21 cellular contexts compared by ENCODE assay signal in the genomic region with DNA sequence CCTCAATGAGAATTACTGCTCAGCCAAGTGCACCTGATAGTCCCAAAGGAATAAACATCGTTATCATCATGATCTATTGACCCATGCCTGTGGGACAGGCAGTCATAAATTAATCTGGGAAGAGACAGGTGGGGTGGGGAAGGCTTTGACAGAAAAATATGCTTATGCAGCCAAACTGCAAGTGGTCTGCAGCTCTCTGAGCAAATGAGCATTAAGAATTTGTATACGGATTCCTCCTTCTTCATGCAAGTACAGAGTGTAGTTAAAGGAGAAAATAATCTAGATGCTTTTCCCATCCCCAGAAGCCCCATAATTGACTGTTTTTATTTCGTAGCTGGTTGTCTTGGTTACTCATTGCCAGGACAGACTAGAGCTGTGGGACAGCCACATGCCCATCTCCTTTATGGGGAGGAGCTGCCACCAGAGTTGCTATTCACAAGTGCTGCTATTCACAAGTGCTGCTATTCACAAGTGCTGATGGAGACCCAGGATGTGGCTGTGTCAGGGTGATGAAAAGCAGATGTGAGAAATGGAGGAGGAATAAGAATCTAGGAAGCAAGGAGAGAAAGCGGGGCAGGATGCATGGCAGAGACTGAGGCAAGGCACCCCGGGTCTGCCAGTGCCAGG.
DNase-seq lines count a peak whose midpoint lies in the region; ATAC-seq and TF ChIP-seq lines count a peak whose summit lies in the region.
"Had no signal": no experiment of that assay in that cellular context is flagged by ENCODE, and none has a peak within 500 bp of the region (broad histone marks: within the 10 kb centered on the region; RNA-seq: fewer than 3 reads in every experiment).

No MANE protein-coding gene starts in this region.

- peak overlapping the region; percentile 53 for H3K27ac Mint-ChIP-seq in activated naive CD8-positive, alpha-beta T cell treated with anti-CD3 and anti-CD28 coated beads, Interleukin-2, amount 50 U/mL, for 24 hours
- no peak overlapping the region for H3K27ac Mint-ChIP-seq in activated naive CD8-positive, alpha-beta T cell treated with anti-CD3 and anti-CD28 coated beads for 36 hours
- H3K27ac Mint-ChIP-seq: activated CD4-positive, alpha-beta T cell treated with anti-CD3 and anti-CD28 coated beads, Interleukin-2, amount 10 ng/mL, durations not matched to agents 7 days and 5 days had no signal

- H3K4me1 Mint-ChIP-seq in activated naive CD8-positive, alpha-beta T cell treated with anti-CD3 and anti-CD28 coated beads, Interleukin-2, amount 50 U/mL, for 24 hours: peaks cover 2% of the 10 kb centered on the region
- H3K4me1 Mint-ChIP-seq in activated naive CD8-positive, alpha-beta T cell treated with anti-CD3 and anti-CD28 coated beads for 36 hours: no peaks in the 10 kb centered on the region
- H3K4me1 Mint-ChIP-seq: activated CD4-positive, alpha-beta T cell treated with anti-CD3 and anti-CD28 coated beads, Interleukin-2, amount 10 ng/mL, durations not matched to agents 7 days and 5 days had no signal

- peaks cover 40% of the 10 kb centered on the region for H3K36me3 Mint-ChIP-seq in activated naive CD8-positive, alpha-beta T cell treated with anti-CD3 and anti-CD28 coated beads, Interleukin-2, amount 50 U/mL, for 24 hours (ENCODE audit: low read depth)
- peaks cover 10% of the 10 kb centered on the region for H3K36me3 Mint-ChIP-seq in activated naive CD8-positive, alpha-beta T cell treated with anti-CD3 and anti-CD28 coated beads for 36 hours

- no peak for DNase-seq in activated naive CD8-positive, alpha-beta T cell treated with anti-CD3 and anti-CD28 coated beads, Interleukin-2, amount 50 U/mL, for 24 hours
- no peak for DNase-seq in activated naive CD8-positive, alpha-beta T cell treated with anti-CD3 and anti-CD28 coated beads for 36 hours
- DNase-seq in caudate nucleus (lab: John Stamatoyannopoulos, UW) (no peak), testis (no peak), NCI-H446 treated with DMSO at 0.1 percent for 48 hours (lab: John Stamatoyannopoulos, UW) (no peak)
- no peak for DNase-seq in stimulated activated CD4-positive, alpha-beta T cell treated with anti-CD3 and anti-CD28 coated beads, Interleukin-15, amount 100 ng/mL, for 24 hours
- DNase-seq: activated CD4-positive, alpha-beta T cell treated with anti-CD3 and anti-CD28 coated beads, Interleukin-2, amount 10 ng/mL, durations not matched to agents 7 days and 5 days; BE2C; central memory CD4-positive, alpha-beta T cell; H9; Karpas-422; left colon; NCI-H1092 treated with DMSO at 0.1 percent for 48 hours; NCI-H2081 treated with DMSO at 0.1 percent for 48 hours; NCI-H524; stimulated activated CD4-positive, alpha-beta T cell treated with anti-CD3 and anti-CD28 coated beads, Interleukin-4, amount 100 ng/mL, for 24 hours; stomach; upper lobe of left lung had no signal

- H3K4me3 ChIP-seq in testis: no peak overlapping the region
- H3K4me3 ChIP-seq: smooth muscle cell, stomach, upper lobe of left lung had no signal

- no peaks in the 10 kb centered on the region for H3K36me3 ChIP-seq in testis (ENCODE audit: low read depth, missing control alignments)

- intact Hi-C loops in testis (cut with DNase I; ENCODE audit: low total_unique reads): no loop called here

- no peak for TF ChIP-seq CTCF in testis (IDR thresholded peaks at IDR 0.05)

- no peaks in the 10 kb centered on the region for H3K9me3 Mint-ChIP-seq in activated naive CD8-positive, alpha-beta T cell treated with anti-CD3 and anti-CD28 coated beads, Interleukin-2, amount 50 U/mL, for 24 hours
- H3K9me3 Mint-ChIP-seq in activated naive CD8-positive, alpha-beta T cell treated with anti-CD3 and anti-CD28 coated beads for 36 hours: no peaks in the 10 kb centered on the region
- H3K9me3 Mint-ChIP-seq: activated CD4-positive, alpha-beta T cell treated with anti-CD3 and anti-CD28 coated beads, Interleukin-2, amount 10 ng/mL, durations not matched to agents 7 days and 5 days; H9 had no signal

- no peaks in the 10 kb centered on the region for H3K27me3 ChIP-seq in layer of hippocampus (ENCODE audit: control insufficient read depth, insufficient read depth, low read length)
- no peaks in the 10 kb centered on the region for H3K27me3 ChIP-seq in testis
- H3K27me3 ChIP-seq: BE2C, stomach, upper lobe of left lung had no signal

- no peaks in the 10 kb centered on the region for H3K9me3 ChIP-seq in testis
- H3K9me3 ChIP-seq: BE2C, stomach, upper lobe of left lung had no signal

- peaks cover 8% of the 10 kb centered on the region for H3K4me1 ChIP-seq in testis
- H3K4me1 ChIP-seq: BE2C, stomach had no signal

- ATAC-seq in activated naive CD8-positive, alpha-beta T cell treated with anti-CD3 and anti-CD28 coated beads, Interleukin-2, amount 50 U/mL, for 24 hours: no peak
- no peak for ATAC-seq in HG03025 (IDR thresholded peaks at IDR 0.05; ENCODE audit: low FRiP score, unreplicated experiment)
- ATAC-seq: left colon had no signal

- no peaks in the 10 kb centered on the region for H3K27me3 Mint-ChIP-seq in activated naive CD8-positive, alpha-beta T cell treated with anti-CD3 and anti-CD28 coated beads, Interleukin-2, amount 50 U/mL, for 24 hours
- H3K27me3 Mint-ChIP-seq in activated naive CD8-positive, alpha-beta T cell treated with anti-CD3 and anti-CD28 coated beads for 36 hours: no peaks in the 10 kb centered on the region
- H3K27me3 Mint-ChIP-seq: activated CD4-positive, alpha-beta T cell treated with anti-CD3 and anti-CD28 coated beads, Interleukin-2, amount 10 ng/mL, durations not matched to agents 7 days and 5 days had no signal

- TF ChIP-seq POLR2A in testis (IDR thresholded peaks at IDR 0.05): no peak

- H3K27ac ChIP-seq in caudate nucleus (ENCODE audit: low read depth, low read length): peak overlapping the region; percentile 81
- H3K27ac ChIP-seq in layer of hippocampus (ENCODE audit: low read depth, low read length): peak overlapping the region; percentile 49
- H3K27ac ChIP-seq in testis: peak overlapping the region; percentile 39 to 42
- H3K27ac ChIP-seq: stomach had no signal

- no peak overlapping the region for H3K4me3 Mint-ChIP-seq in activated naive CD8-positive, alpha-beta T cell treated with anti-CD3 and anti-CD28 coated beads, Interleukin-2, amount 50 U/mL, for 24 hours
- H3K4me3 Mint-ChIP-seq in activated naive CD8-positive, alpha-beta T cell treated with anti-CD3 and anti-CD28 coated beads for 36 hours: no peak overlapping the region
- H3K4me3 Mint-ChIP-seq: activated CD4-positive, alpha-beta T cell treated with anti-CD3 and anti-CD28 coated beads, Interleukin-2, amount 10 ng/mL, durations not matched to agents 7 days and 5 days; H9 had no signal

- 77 to 84% methylated on average over 5 of the region's 5 CpGs for WGBS in testis, 2 donors
